Comparison of ENCODE assay signal across 16 cellular contexts in the genomic region with DNA sequence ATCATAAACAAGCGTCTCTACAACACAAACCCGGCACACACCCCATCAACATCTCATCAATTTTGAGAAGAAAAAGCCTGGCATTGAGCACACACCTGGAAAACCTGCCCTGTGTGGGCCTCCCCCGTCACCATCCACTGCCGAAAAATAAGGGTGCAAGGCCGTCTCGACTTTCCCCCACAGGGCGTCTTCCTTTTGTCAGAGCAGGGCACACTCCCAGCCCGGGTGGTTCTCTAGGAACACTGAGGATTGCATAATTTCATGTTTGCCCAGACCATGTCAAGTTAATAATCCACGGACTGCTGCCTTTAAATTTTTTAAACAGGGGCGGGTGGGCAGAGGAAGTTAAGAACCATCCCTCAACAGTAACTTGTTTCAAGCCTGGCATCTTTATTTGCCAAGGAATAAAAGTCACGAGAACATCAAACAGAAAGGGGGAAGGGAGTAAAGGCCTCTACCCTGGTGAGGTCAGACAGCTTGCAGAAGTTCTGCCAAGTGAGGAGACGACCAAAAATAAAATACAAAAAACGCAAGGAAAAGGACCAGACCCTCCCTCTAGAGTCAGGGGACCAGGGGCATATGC. TPM values are rescaled to one million over a fixed set of nuclear protein-coding genes. Genes with fewer than 3 reads are reported as not detected.
DNase-seq lines count a peak whose midpoint lies in the region; ATAC-seq and TF ChIP-seq lines count a peak whose summit lies in the region.
"Had no signal": no experiment of that assay in that cellular context is flagged by ENCODE, and none has a peak within 500 bp of the region (broad histone marks: within the 10 kb centered on the region; RNA-seq: fewer than 3 reads in every experiment).

No MANE protein-coding gene starts in this region.

- H3K27ac ChIP-seq in C4-2B (peak overlapping the region; percentile 41), PC-9 (no peak overlapping the region), esophagus squamous epithelium (peak overlapping the region; percentile 49 to 92 (median 86))
- H3K27ac ChIP-seq: SJCRH30 had no signal

- BruUV-seq in PC-9 (replicated peaks; lab: Mats Ljungman, UMichigan) = no TSS peak

- no peak for ATAC-seq in GM19023 (IDR thresholded peaks at IDR 0.05; ENCODE audit: unreplicated experiment)
- ATAC-seq: stimulated activated memory B cell treated with anti-CD40 and anti-IgM and Interleukin-4, amounts not matched to agents 10 μg/mL and 1 μg/mL and 100 μg/mL, for 72 hours had no signal

- H3K9me2 ChIP-seq in PC-9 (ENCODE audit: insufficient read depth) = no peaks in the 10 kb centered on the region

- POLR2A ChIA-PET in PC-9 (lab: Charles Lee; ENCODE audit: unreplicated experiment) = interaction anchor here (0.6 to 0.8 kb wide), 2 partner anchors 95 to 154 kb away, joined by 3 read pairs; no protein-coding TSS in a partner anchor

- 0 out of 2 replicates have a peak overlapping the region, but pooled peaks have one; percentile 78 for H3K4me2 ChIP-seq in PC-9

- no peaks in the 10 kb centered on the region for H4K20me1 ChIP-seq in PC-9 (ENCODE audit: insufficient read depth)

- H3K27me3 ChIP-seq in PC-9 (ENCODE audit: insufficient read depth, low read depth) (no peaks in the 10 kb centered on the region), esophagus squamous epithelium (peaks cover 0 to 44% (median 0%) of the 10 kb centered on the region in 4 donors)
- H3K27me3 ChIP-seq: SJCRH30 had no signal

- peaks cover 13% of the 10 kb centered on the region; the same call in 1 of the 2 replicates for H3F3A ChIP-seq in PC-9 (ENCODE audit: insufficient read depth, low read depth)

- H3K4me3 ChIP-seq in PC-9 (no peak overlapping the region), esophagus squamous epithelium (peak overlapping the region; percentile 59 to 78 (median 76))
- H3K4me3 ChIP-seq: SJCRH30 had no signal

- H3K79me2 ChIP-seq in PC-9 (ENCODE audit: low read depth) = no peaks in the 10 kb centered on the region

- intact Hi-C loops in PC-9 (cut with micrococcal nuclease; ENCODE audit: unreplicated experiment) (loop anchor here (10.0 kb wide), 1 partner anchor 78 kb away; no protein-coding TSS in a partner anchor), esophagus squamous epithelium (cut with DNase I) (no loop called here)

- H3K36me3 ChIP-seq in PC-9 (ENCODE audit: low read depth) (no peaks in the 10 kb centered on the region), esophagus squamous epithelium (peaks cover 0 to 33% (median 0%) of the 10 kb centered on the region in 3 donors)
- H3K36me3 ChIP-seq: SJCRH30 had no signal

- H3K4me1 ChIP-seq in PC-9 (replicated peaks; ENCODE audit: insufficient read depth) (peaks cover 14% of the 10 kb centered on the region; the same call in 1 of the 2 replicates), esophagus squamous epithelium (peaks cover 0 to 59% (median 0%) of the 10 kb centered on the region in 3 donors)
- H3K4me1 ChIP-seq: SJCRH30 had no signal

- peak overlapping the region; percentile 84 to 87 (median 84) for H3K4me3 Mint-ChIP-seq in nephron

- CTCF ChIA-PET in PC-9 (lab: Charles Lee) = no interaction called here

- TF ChIP-seq POLR2A in esophagus squamous epithelium (IDR thresholded peaks at IDR 0.05) = no peak

- H3K9me3 ChIP-seq in PC-9 (ENCODE audit: insufficient read depth, low read depth) (no peaks in the 10 kb centered on the region), esophagus squamous epithelium (no peaks in the 10 kb centered on the region)
- H3K9me3 ChIP-seq: SJCRH30 had no signal

- peaks cover 79% of the 10 kb centered on the region for H3K27me3 Mint-ChIP-seq in nephron (ENCODE audit: low read depth)

- no peaks in the 10 kb centered on the region for H3K9me3 Mint-ChIP-seq in nephron
- H3K9me3 Mint-ChIP-seq: activated naive CD4-positive, alpha-beta T cell treated with anti-CD3 and anti-CD28 coated beads, Interleukin-2, amount 10 ng/mL, durations not matched to agents 7 days and 5 days; memory B cell; stimulated activated memory B cell treated with anti-CD40 and anti-IgM and Interleukin-4, amounts not matched to agents 10 μg/mL and 1 μg/mL and 100 μg/mL, for 72 hours had no signal

- 35 to 37% methylated on average over 6 to 13 of the region's 13 CpGs for WGBS in esophagus squamous epithelium, 2 donors

- DNase-seq in PC-9 (no peak), esophagus squamous epithelium (lab: John Stamatoyannopoulos, UW) (no peak), NCI-H526 (lab: John Stamatoyannopoulos, UW) (no peak), RPMI8226 (no peak)
- no peak for DNase-seq in activated CD8-positive, alpha-beta memory T cell treated with anti-CD3 and anti-CD28 coated beads, Interleukin-2, amount 50 U/mL, for 48 hours
- DNase-seq: activated CD8-positive, alpha-beta memory T cell treated with anti-CD3 and anti-CD28 coated beads, Interleukin-2, amount 50 U/mL, for 4 hours; activated naive CD4-positive, alpha-beta T cell treated with anti-CD3 and anti-CD28 coated beads, Interleukin-2, amount 10 ng/mL, durations not matched to agents 7 days and 5 days; effector CD4-positive, alpha-beta T cell; IMR-90; NCI-H1092 treated with DMSO at 0.1 percent for 48 hours; SJCRH30 had no signal

- no peak overlapping the region for H3K27ac Mint-ChIP-seq in nephron
- H3K27ac Mint-ChIP-seq: activated naive CD4-positive, alpha-beta T cell treated with anti-CD3 and anti-CD28 coated beads, Interleukin-2, amount 10 ng/mL, durations not matched to agents 7 days and 5 days; memory B cell; stimulated activated memory B cell treated with anti-CD40 and anti-IgM and Interleukin-4, amounts not matched to agents 10 μg/mL and 1 μg/mL and 100 μg/mL, for 72 hours had no signal

- H2AFZ ChIP-seq in PC-9 = no peak overlapping the region

- peaks cover 5% of the 10 kb centered on the region for H3K36me3 Mint-ChIP-seq in nephron (ENCODE audit: low read depth)
- H3K36me3 Mint-ChIP-seq: activated naive CD4-positive, alpha-beta T cell treated with anti-CD3 and anti-CD28 coated beads, Interleukin-2, amount 10 ng/mL, durations not matched to agents 7 days and 5 days; memory B cell; stimulated activated memory B cell treated with anti-CD40 and anti-IgM and Interleukin-4, amounts not matched to agents 10 μg/mL and 1 μg/mL and 100 μg/mL, for 72 hours had no signal

- TF ChIP-seq CTCF in C4-2B (conservative IDR thresholded peaks at IDR 0.05) (no peak), PC-9 (conservative IDR thresholded peaks at IDR 0.05) (no peak), esophagus squamous epithelium (IDR thresholded peaks at IDR 0.05) (no peak), nephron (IDR thresholded peaks at IDR 0.05; ENCODE audit: unreplicated experiment in 3 of 3) (no peak)

- peaks cover 10% of the 10 kb centered on the region for H3K4me1 Mint-ChIP-seq in nephron

RNA-seq across cellular contexts. Expression of a gene that starts 2.1 kb away (rescaled TPM):
- 4.6 and 7.0 TPM in 2 replicates for total RNA-seq in PC-9 (2021)
- 10 to 100 TPM; 17.9 to 39.7 (median 24.0) TPM for total RNA-seq in esophagus squamous epithelium
- total RNA-seq: IMR-90 had no signal
